Comparison of ENCODE assay signal across 8 cellular contexts in the genomic region with DNA sequence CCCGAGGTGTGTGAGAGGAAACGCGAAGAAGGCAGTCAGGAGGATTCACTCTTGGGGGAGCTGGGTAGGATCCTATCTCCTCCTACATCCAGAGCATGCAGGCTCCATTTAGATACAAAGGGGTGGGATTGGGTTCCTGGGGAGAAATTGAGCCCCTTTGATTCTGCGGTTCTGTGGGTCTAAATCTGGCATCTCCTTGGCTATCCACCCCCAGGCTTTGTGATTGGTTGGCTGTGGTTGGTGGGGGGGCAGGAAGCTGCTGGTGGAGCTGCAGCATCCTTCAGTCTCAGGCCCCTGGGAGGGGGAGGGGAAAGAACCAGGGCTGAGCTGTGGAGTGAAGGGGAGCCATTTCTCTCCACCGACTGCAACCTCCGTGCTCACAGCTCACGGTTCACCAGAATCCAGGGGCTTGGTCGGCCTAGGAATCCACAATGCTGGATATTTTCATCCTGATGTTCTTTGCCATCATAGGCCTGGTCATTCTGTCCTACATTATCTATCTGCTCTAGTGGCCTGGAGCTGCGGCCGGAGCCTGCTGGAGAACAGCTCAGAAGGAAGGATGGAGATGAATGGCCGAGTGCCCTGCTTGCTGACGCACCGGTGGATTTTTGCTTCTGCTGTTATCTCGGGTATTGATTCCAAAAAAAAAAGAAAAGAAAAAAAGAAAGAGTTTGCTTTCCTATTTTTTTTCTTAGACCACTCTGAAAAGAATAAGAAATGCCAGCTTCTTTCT.
A peak's percentile ranks its signal among the peaks of the same experiment; 100 is the strongest.
DNase-seq lines count a peak whose midpoint lies in the region; ATAC-seq and TF ChIP-seq lines count a peak whose summit lies in the region.

A gene (plus strand): TSS at position 352 of the 733 bp plus-strand sequence.

- TF ChIP-seq CTCF in brain (conservative IDR thresholded peaks at IDR 0.05) (no peak), mesothelial cell of epicardium (IDR thresholded peaks at IDR 0.05; ENCODE audit: unreplicated experiment) (no peak), tibial artery (IDR thresholded peaks at IDR 0.05) (no peak)

- peaks cover 0 to 3% (median 0%) of the 10 kb centered on the region in 3 donors for H3K36me3 ChIP-seq in tibial artery

- H3K9me3 ChIP-seq in tibial artery: no peaks in the 10 kb centered on the region

- peak within 1 kb of the TSS; percentile 38 for H3K27ac Mint-ChIP-seq in activated CD4-positive, alpha-beta T cell treated with anti-CD3 and anti-CD28 coated beads for 36 hours
- H3K27ac Mint-ChIP-seq in brain (peak within 1 kb of the TSS; percentile 6 to 93 (median 32)), mesothelial cell of epicardium (peak within 1 kb of the TSS; percentile 56)

- peak; percentile 37 for ATAC-seq in activated CD4-positive, alpha-beta T cell treated with anti-CD3 and anti-CD28 coated beads for 36 hours
- no peak for ATAC-seq in HG03108 (IDR thresholded peaks at IDR 0.05; ENCODE audit: unreplicated experiment)

- peaks cover 43% of the 10 kb centered on the region for H3K4me1 Mint-ChIP-seq in activated CD4-positive, alpha-beta T cell treated with anti-CD3 and anti-CD28 coated beads for 36 hours
- H3K4me1 Mint-ChIP-seq in brain (peaks cover 54% of the 10 kb centered on the region), mesothelial cell of epicardium (peaks cover 29% of the 10 kb centered on the region)

- H3K27ac ChIP-seq in tibial artery: peak within 1 kb of the TSS; percentile 68 to 73

- peak within 1 kb of the TSS; percentile 3 for H3K4me3 Mint-ChIP-seq in activated CD4-positive, alpha-beta T cell treated with anti-CD3 and anti-CD28 coated beads for 36 hours
- H3K4me3 Mint-ChIP-seq in brain (peak within 1 kb of the TSS; percentile 22 to 82 (median 77)), mesothelial cell of epicardium (peak within 1 kb of the TSS; percentile 6)

- DNase-seq in activated CD4-positive, alpha-beta T cell treated with anti-CD3 and anti-CD28 coated beads for 36 hours: peak; percentile 73
- DNase-seq in activated CD4-positive, alpha-beta T cell treated with anti-CD3 and anti-CD28 coated beads, Interleukin-2, amount 50 U/mL, for 1 hour: no peak
- no peak for DNase-seq in mesothelial cell of epicardium (ENCODE audit: low spot score in 2 of 2, unreplicated experiment in 2 of 2)
- peak in 1 of 2 donors; percentile 72 for DNase-seq in tibial artery
- DNase-seq in NCI-H2081 (lab: John Stamatoyannopoulos, UW): no peak
- DNase-seq in foreskin melanocyte: no peak

- CTCF ChIA-PET in activated CD4-positive, alpha-beta T cell treated with anti-CD3 and anti-CD28 coated beads for 36 hours (lab: Charles Lee): interaction anchor here (0.6 to 2.7 kb wide), 15 partner anchors 8 to 71 kb away, joined by 3 to 9 read pairs (median 3); a partner anchor contains a TSS

- no peaks in the 10 kb centered on the region for H3K27me3 ChIP-seq in tibial artery

- H3K4me1 ChIP-seq in tibial artery: peaks cover 2 to 59% (median 44%) of the 10 kb centered on the region in 4 donors

- no peaks in the 10 kb centered on the region for H3K9me3 Mint-ChIP-seq in activated CD4-positive, alpha-beta T cell treated with anti-CD3 and anti-CD28 coated beads for 36 hours (ENCODE audit: low read depth)
- H3K9me3 Mint-ChIP-seq in brain (no peaks in the 10 kb centered on the region), mesothelial cell of epicardium (no peaks in the 10 kb centered on the region)

- POLR2A ChIA-PET in activated CD4-positive, alpha-beta T cell treated with anti-CD3 and anti-CD28 coated beads for 36 hours (lab: Charles Lee): interaction anchor here (1.1 kb wide), 1 partner anchor 28 kb away, joined by 3 read pairs; no protein-coding TSS in a partner anchor

- intact Hi-C loops in activated CD4-positive, alpha-beta T cell treated with anti-CD3 and anti-CD28 coated beads for 36 hours (cut with DNase I, micrococcal nuclease): no loop called here
- intact Hi-C loops in tibial artery (cut with DNase I; ENCODE audit: low total_unique reads): no loop called here

- H3K36me3 Mint-ChIP-seq in activated CD4-positive, alpha-beta T cell treated with anti-CD3 and anti-CD28 coated beads for 36 hours (ENCODE audit: low read depth): no peaks in the 10 kb centered on the region
- H3K36me3 Mint-ChIP-seq in brain (peaks cover under 1% of the 10 kb centered on the region), mesothelial cell of epicardium (peaks cover 3% of the 10 kb centered on the region)

- no peak within 1 kb of the TSS for H3K4me3 ChIP-seq in tibial artery

- no peaks in the 10 kb centered on the region for H3K27me3 Mint-ChIP-seq in activated CD4-positive, alpha-beta T cell treated with anti-CD3 and anti-CD28 coated beads for 36 hours
- H3K27me3 Mint-ChIP-seq in brain (peaks cover 3% of the 10 kb centered on the region), mesothelial cell of epicardium (ENCODE audit: low read depth) (no peaks in the 10 kb centered on the region)

Comparison
In these comparisons a context has a peak if more than half of its experiments do, and no peak if none do; other contexts are left out.
1. H3K4me3 Mint-ChIP-seq: peak in every context shown above with its lines; median percentile 77 in brain; 6 in mesothelial cell of epicardium; 3 in activated CD4-positive, alpha-beta T cell treated with anti-CD3 and anti-CD28 coated beads for 36 hours.